Comparison of ENCODE assay signal across 10 cellular contexts in the genomic region with DNA sequence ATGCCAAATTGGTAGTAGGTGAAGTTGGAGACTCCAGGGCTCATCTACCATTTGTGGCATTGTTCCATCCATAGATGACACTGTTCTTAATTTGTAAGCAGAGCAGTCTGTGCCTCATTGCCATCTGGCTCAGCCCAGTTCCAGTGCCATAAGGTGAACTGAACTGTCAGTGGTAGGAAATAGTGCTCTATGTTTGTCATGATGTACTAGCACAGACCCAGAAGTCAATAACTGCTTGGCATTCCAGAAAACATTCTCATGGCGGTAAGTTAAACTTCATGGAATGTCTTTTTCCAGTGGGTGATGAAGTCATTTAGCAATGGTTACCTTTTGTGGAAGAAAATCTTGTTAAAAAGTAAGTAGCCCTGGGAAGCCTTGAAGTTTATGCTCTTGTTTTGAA.
A peak's percentile ranks its signal among the peaks of the same experiment; 100 is the strongest.
DNase-seq lines count a peak whose midpoint lies in the region; ATAC-seq and TF ChIP-seq lines count a peak whose summit lies in the region.
"Had no signal": no experiment of that assay in that cellular context is flagged by ENCODE, and none has a peak within 500 bp of the region (broad histone marks: within the 10 kb centered on the region; RNA-seq: fewer than 3 reads in every experiment).

No MANE protein-coding gene starts in this region.

- intact Hi-C loops in head of caudate nucleus (cut with DNase I) = no loop called here

- H3K27ac ChIP-seq in liver (ENCODE audit: low read depth in 1 of 2, low read length in 2 of 2) = no peak overlapping the region
- H3K27ac ChIP-seq: SK-N-MC had no signal

- 76% methylated on average over 1 of the region's 1 CpG for WGBS in liver

- peaks cover 0 to 7% (median 0%) of the 10 kb centered on the region in 4 donors for H3K9me3 ChIP-seq in liver (ENCODE audit: control insufficient read depth in 4 of 4, low read length in 3 of 4)

- no peak for TF ChIP-seq RAD21 in liver (IDR thresholded peaks at IDR 0.05)

- no peaks in the 10 kb centered on the region for H3K36me3 ChIP-seq in liver (ENCODE audit: control insufficient read depth in 4 of 4, insufficient read depth in 3 of 4, low read depth in 1 of 4, low read length in 3 of 4)

- H3K27me3 ChIP-seq in liver (ENCODE audit: control insufficient read depth in 4 of 4, insufficient read depth in 4 of 4, low read length in 3 of 4) = no peaks in the 10 kb centered on the region

- in situ Hi-C loops in ACHN (cut with HindIII; ENCODE audit: low pct_ligation_motif_present, low pct_unique_long_range_greater_than_20kb, low sequenced_read_pairs) = no loop called here

- peaks cover 0 to 2% (median 0%) of the 10 kb centered on the region in 4 donors for H3K4me1 ChIP-seq in liver (ENCODE audit: control insufficient read depth in 4 of 4, insufficient read depth in 4 of 4, low read length in 3 of 4)

- DNase-seq in ACHN (peak; percentile 98), HT1080 (ENCODE audit: low read depth) (peak; percentile 91), cardiac fibroblast (ENCODE audit: low read depth in 2 of 2) (peak; percentile 89 to 98), iPS-NIHi11 (ENCODE audit: low spot score) (no peak), NCI-H187 (lab: John Stamatoyannopoulos, UW) (no peak), head of caudate nucleus (no peak)
- DNase-seq: stimulated activated CD4-positive, alpha-beta T cell treated with anti-CD3 and anti-CD28 coated beads, Interleukin-4, amount 100 ng/mL, for 4 hours had no signal

- no peak for ATAC-seq in HG03457 (IDR thresholded peaks at IDR 0.05; ENCODE audit: unreplicated experiment)

- no peak overlapping the region for H3K4me3 ChIP-seq in cardiac fibroblast (replicated peaks in 1 of 2; ENCODE audit: low read depth in 2 of 2, low read length in 2 of 2)
- no peak overlapping the region for H3K4me3 ChIP-seq in liver (ENCODE audit: low read depth in 1 of 3, low read length in 3 of 3)
- H3K4me3 ChIP-seq: SK-N-MC had no signal

- no peak overlapping the region for H3K9ac ChIP-seq in liver (ENCODE audit: low read depth in 1 of 2, low read length in 2 of 2)

- TF ChIP-seq CTCF in cardiac fibroblast (IDR thresholded peaks at IDR 0.05; ENCODE audit: low read depth, low read length) (no peak), liver (IDR thresholded peaks at IDR 0.05; ENCODE audit: low read depth, low read length, missing input control) (no peak)

TF ChIP-seq in liver, 16 proteins besides CTCF, POLR2A, EP300 and RAD21:
- TF ChIP-seq, protein P1, sequence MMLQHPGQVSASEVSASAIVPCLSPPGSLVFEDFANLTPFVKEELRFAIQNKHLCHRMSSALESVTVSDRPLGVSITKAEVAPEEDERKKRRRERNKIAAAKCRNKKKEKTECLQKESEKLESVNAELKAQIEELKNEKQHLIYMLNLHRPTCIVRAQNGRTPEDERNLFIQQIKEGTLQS (IDR thresholded peaks at IDR 0.05) = no peak
- no peak for TF ChIP-seq SP1 (IDR thresholded peaks at IDR 0.05)
- peak in 1 of 2 donors; percentile 21 for TF ChIP-seq HNF4A (conservative IDR thresholded peaks at IDR 0.05)
- TF ChIP-seq GABPA (IDR thresholded peaks at IDR 0.05 in 1 of 2, conservative IDR thresholded peaks at IDR 0.05 in 1 of 2) = no peak
- TF ChIP-seq EGR1 (IDR thresholded peaks at IDR 0.05; ENCODE audit: low read depth in 2 of 2) = no peak
- no peak for TF ChIP-seq FOXA2 (IDR thresholded peaks at IDR 0.05)
- TF ChIP-seq, protein P2, sequence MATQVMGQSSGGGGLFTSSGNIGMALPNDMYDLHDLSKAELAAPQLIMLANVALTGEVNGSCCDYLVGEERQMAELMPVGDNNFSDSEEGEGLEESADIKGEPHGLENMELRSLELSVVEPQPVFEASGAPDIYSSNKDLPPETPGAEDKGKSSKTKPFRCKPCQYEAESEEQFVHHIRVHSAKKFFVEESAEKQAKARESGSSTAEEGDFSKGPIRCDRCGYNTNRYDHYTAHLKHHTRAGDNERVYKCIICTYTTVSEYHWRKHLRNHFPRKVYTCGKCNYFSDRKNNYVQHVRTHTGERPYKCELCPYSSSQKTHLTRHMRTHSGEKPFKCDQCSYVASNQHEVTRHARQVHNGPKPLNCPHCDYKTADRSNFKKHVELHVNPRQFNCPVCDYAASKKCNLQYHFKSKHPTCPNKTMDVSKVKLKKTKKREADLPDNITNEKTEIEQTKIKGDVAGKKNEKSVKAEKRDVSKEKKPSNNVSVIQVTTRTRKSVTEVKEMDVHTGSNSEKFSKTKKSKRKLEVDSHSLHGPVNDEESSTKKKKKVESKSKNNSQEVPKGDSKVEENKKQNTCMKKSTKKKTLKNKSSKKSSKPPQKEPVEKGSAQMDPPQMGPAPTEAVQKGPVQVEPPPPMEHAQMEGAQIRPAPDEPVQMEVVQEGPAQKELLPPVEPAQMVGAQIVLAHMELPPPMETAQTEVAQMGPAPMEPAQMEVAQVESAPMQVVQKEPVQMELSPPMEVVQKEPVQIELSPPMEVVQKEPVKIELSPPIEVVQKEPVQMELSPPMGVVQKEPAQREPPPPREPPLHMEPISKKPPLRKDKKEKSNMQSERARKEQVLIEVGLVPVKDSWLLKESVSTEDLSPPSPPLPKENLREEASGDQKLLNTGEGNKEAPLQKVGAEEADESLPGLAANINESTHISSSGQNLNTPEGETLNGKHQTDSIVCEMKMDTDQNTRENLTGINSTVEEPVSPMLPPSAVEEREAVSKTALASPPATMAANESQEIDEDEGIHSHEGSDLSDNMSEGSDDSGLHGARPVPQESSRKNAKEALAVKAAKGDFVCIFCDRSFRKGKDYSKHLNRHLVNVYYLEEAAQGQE (IDR thresholded peaks at IDR 0.05) = no peak
- no peak for TF ChIP-seq FOXA1 (IDR thresholded peaks at IDR 0.05)
- TF ChIP-seq, protein P3, sequence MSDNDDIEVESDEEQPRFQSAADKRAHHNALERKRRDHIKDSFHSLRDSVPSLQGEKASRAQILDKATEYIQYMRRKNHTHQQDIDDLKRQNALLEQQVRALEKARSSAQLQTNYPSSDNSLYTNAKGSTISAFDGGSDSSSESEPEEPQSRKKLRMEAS (IDR thresholded peaks at IDR 0.05) = no peak
- TF ChIP-seq, protein P4, sequence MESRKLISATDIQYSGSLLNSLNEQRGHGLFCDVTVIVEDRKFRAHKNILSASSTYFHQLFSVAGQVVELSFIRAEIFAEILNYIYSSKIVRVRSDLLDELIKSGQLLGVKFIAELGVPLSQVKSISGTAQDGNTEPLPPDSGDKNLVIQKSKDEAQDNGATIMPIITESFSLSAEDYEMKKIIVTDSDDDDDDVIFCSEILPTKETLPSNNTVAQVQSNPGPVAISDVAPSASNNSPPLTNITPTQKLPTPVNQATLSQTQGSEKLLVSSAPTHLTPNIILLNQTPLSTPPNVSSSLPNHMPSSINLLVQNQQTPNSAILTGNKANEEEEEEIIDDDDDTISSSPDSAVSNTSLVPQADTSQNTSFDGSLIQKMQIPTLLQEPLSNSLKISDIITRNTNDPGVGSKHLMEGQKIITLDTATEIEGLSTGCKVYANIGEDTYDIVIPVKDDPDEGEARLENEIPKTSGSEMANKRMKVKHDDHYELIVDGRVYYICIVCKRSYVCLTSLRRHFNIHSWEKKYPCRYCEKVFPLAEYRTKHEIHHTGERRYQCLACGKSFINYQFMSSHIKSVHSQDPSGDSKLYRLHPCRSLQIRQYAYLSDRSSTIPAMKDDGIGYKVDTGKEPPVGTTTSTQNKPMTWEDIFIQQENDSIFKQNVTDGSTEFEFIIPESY (IDR thresholded peaks at IDR 0.05) = no peak
- TF ChIP-seq JUND (IDR thresholded peaks at IDR 0.05) = no peak
- TF ChIP-seq HNF4G (IDR thresholded peaks at IDR 0.05) = no peak
- peak; percentile 35 for TF ChIP-seq YY1 (IDR thresholded peaks at IDR 0.05)

Comparison
In these comparisons a context has a peak if more than half of its experiments do, and no peak if none do; other contexts are left out.
1. DNase-seq: peak in ACHN (single experiment), HT1080 (single experiment) and cardiac fibroblast (2 of 2); none in iPS-NIHi11 (single experiment), NCI-H187 (0 of 2) and head of caudate nucleus (0 of 42).